7 cellular contexts compared by ENCODE assay signal in the genomic region with DNA sequence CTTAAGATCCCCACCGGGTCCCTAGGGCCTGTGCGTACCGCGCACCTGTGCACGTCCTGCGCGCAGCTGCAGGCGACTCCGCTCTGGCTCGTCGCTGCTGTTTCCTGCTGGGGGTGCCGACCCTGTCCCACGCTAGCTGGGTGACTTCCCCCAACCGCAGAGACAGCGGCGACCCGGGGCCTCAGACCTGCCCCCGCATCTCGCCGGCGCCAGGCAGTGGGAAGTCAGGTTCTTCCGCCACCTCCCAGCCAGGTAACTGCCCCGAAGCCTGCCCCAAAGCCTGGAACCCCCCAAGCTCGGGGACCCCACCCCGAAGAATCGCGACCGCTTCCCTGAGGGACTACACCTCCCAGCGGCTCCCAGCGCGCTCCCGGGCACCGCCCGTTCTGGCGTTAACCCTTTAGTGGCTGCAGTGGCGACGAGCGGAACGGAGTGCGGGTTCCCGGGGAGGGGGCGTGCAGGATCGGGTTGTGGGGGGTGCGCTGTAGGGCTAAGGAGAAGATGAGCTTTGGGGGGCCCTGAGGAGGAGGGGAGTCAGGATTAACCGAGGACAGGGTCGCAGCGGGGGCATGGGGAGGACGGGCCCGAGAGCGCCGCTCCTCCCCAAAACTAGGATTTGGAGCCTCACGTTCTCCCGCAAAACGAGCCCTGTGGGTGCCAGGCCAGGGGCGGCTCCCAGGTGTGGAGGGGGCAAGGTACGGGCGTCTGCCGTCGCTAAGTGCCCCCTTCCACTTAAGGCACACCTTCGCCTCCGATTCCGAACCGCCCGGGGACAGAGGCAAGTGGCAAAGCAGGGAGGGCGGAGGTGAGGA. TPM values are rescaled to one million over a fixed set of nuclear protein-coding genes. Genes with fewer than 3 reads are reported as not detected.
DNase-seq lines count a peak whose midpoint lies in the region; ATAC-seq, FAIRE-seq and TF ChIP-seq lines count a peak whose summit lies in the region.

No MANE protein-coding gene starts in this region.

- TF ChIP-seq POLR2A in right lobe of liver (IDR thresholded peaks at IDR 0.05) = no peak

- FAIRE-seq in GM18507 (lab: Jason Lieb, UNC) (peak; percentile 15), HTR-8/SVneo (lab: Jason Lieb, UNC) (peak; percentile 42)

- H3K27me3 ChIP-seq in right lobe of liver = no peaks in the 10 kb centered on the region

- ATAC-seq in activated CD4-positive, CD25-positive, alpha-beta regulatory T cell treated with anti-CD3 and anti-CD28 coated beads, Interleukin-2, amount 50 U/mL, for 24 hours = peak; percentile 71 to 73
- peak; percentile 78 to 86 (median 82) for ATAC-seq in right lobe of liver

- WGBS in right lobe of liver (ENCODE audit: insufficient coverage, low coverage, low lambda C conversion rate, missing lambda C conversion rate) = 0% methylated on average over 14 of the region's 65 CpGs

- H3K36me3 ChIP-seq in right lobe of liver = no peaks in the 10 kb centered on the region

- H3K27ac ChIP-seq in cingulate gyrus (ENCODE audit: low read depth, low read length) = peak overlapping the region; percentile 77
- peak overlapping the region; percentile 18 to 57 (median 52) for H3K27ac ChIP-seq in right lobe of liver

- TF ChIP-seq CTCF in right lobe of liver (IDR thresholded peaks at IDR 0.05) = no peak

- H3K4me3 ChIP-seq in right lobe of liver = peak overlapping the region; percentile 82 to 94 (median 86)

- no peaks in the 10 kb centered on the region for H3K9me3 ChIP-seq in right lobe of liver

- intact Hi-C loops in right lobe of liver (cut with DNase I) = no loop called here

- DNase-seq in GM18507 (ENCODE audit: extremely low spot score, insufficient read length, low read depth) = no peak
- peak; percentile 49 for DNase-seq in HTR-8/SVneo (ENCODE audit: insufficient read length, low spot score)
- DNase-seq in right lobe of liver = peak; percentile 78 to 86 (median 81)
- DNase-seq in stimulated activated CD4-positive, alpha-beta T cell treated with anti-CD3 and anti-CD28 coated beads, TNF-alpha, amount 100 ng/mL, for 4 hours (ENCODE audit: low read depth in 3 of 3) = peak in 2 of 3 experiments; percentile 33 to 38
- no peak for DNase-seq in GF-D8 (lab: John Stamatoyannopoulos, UW)

- H3K4me1 ChIP-seq in right lobe of liver = peaks cover 0 to 8% (median 0%) of the 10 kb centered on the region in 4 donors

RNA-seq across cellular contexts. Expression of gene NEIL1, which starts 0.6 kb away (rescaled TPM):
- 10 to 100 TPM; 16.6 to 32.7 (median 23.7) TPM for total RNA-seq in right lobe of liver

RNA-seq across cellular contexts. Expression of gene COMMD4, which starts 11.6 kb away (rescaled TPM):
- 10 to 100 TPM; 25.6 to 57.0 (median 41.6) TPM for total RNA-seq in right lobe of liver

RNA-seq across cellular contexts. Expression of gene MAN2C1, which starts 21.0 kb away (rescaled TPM):
- total RNA-seq in right lobe of liver = 100 to 1,000 TPM in 1 of 6 experiments, 10 to 100 TPM in 5; 45.4 to 120 (median 79.1) TPM

Comparison
In these comparisons a context has a peak if more than half of its experiments do, and no peak if none do; other contexts are left out.
1. DNase-seq: peak in HTR-8/SVneo (single experiment), right lobe of liver (3 of 3) and stimulated activated CD4-positive, alpha-beta T cell treated with anti-CD3 and anti-CD28 coated beads, TNF-alpha, amount 100 ng/mL, for 4 hours (2 of 3); none in GM18507 (single experiment) and GF-D8 (single experiment).